Comparison of ENCODE assay signal across 1 cellular context in genomic region chr2:68548396-68548795, GRCh38.
TF ChIP-seq lines count a peak whose summit lies in the region.

No MANE protein-coding gene starts in this region.

TF ChIP-seq in SK-N-SH, 30 proteins besides CTCF, POLR2A, EP300 and RAD21 (continued from another document):
- TF ChIP-seq ZBTB33 (IDR thresholded peaks at IDR 0.05; ENCODE audit: borderline replicate concordance, low read depth) (no peak), ELF1 (IDR thresholded peaks at IDR 0.05) (no peak), TEAD4 (IDR thresholded peaks at IDR 0.05; ENCODE audit: borderline replicate concordance, insufficient read depth) (no peak), MEF2A (IDR thresholded peaks at IDR 0.05; ENCODE audit: borderline replicate concordance, low read depth) (no peak), YY1 (IDR thresholded peaks at IDR 0.05; ENCODE audit: low read depth) (no peak), REST (IDR thresholded peaks at IDR 0.05; ENCODE audit: low read depth, low read length) (no peak), FOXJ3 (CRISPR knock-in tag; IDR thresholded peaks at IDR 0.05) (no peak)
- TF ChIP-seq, protein P1, sequence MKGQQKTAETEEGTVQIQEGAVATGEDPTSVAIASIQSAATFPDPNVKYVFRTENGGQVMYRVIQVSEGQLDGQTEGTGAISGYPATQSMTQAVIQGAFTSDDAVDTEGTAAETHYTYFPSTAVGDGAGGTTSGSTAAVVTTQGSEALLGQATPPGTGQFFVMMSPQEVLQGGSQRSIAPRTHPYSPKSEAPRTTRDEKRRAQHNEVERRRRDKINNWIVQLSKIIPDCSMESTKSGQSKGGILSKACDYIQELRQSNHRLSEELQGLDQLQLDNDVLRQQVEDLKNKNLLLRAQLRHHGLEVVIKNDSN (IDR thresholded peaks at IDR 0.05; ENCODE audit: borderline replicate concordance, low read depth) = no peak
